ENCODE assay signal across 9 cellular contexts in genomic region chr13:24627090-24627714, GRCh38. TPM values are rescaled to one million over a fixed set of nuclear protein-coding genes. Genes with fewer than 3 reads are reported as not detected.
DNase-seq lines count a peak whose midpoint lies in the region; ATAC-seq and TF ChIP-seq lines count a peak whose summit lies in the region.
"Had no signal": no experiment of that assay in that cellular context is flagged by ENCODE, and none has a peak within 500 bp of the region (broad histone marks: within the 10 kb centered on the region; RNA-seq: fewer than 3 reads in every experiment).

No MANE protein-coding gene starts in this region.

- no peak overlapping the region for H3K9ac ChIP-seq in parathyroid adenoma

- H3K9me3 ChIP-seq in Peyer's patch: no peaks in the 10 kb centered on the region
- H3K9me3 ChIP-seq in parathyroid adenoma (ENCODE audit: control insufficient read depth, low read length): no peaks in the 10 kb centered on the region

- no peaks in the 10 kb centered on the region for H3K36me3 ChIP-seq in Peyer's patch
- H3K36me3 ChIP-seq in parathyroid adenoma (ENCODE audit: control insufficient read depth, insufficient read depth, low read length): no peaks in the 10 kb centered on the region

- H3K27ac ChIP-seq in Peyer's patch (no peak overlapping the region), parathyroid adenoma (no peak overlapping the region)

- no peaks in the 10 kb centered on the region for H3K36me3 Mint-ChIP-seq in stimulated activated memory B cell treated with anti-CD40 and anti-IgM and Interleukin-4, amounts not matched to agents 10 μg/mL and 1 μg/mL and 100 μg/mL, for 72 hours

- no peak overlapping the region for H3K4me3 ChIP-seq in GM12864 (ENCODE audit: low read depth, low read length)
- H3K4me3 ChIP-seq in Peyer's patch: no peak overlapping the region
- no peak overlapping the region for H3K4me3 ChIP-seq in fibroblast of the aortic adventitia (ENCODE audit: low read depth, low read length)
- no peak overlapping the region for H3K4me3 ChIP-seq in parathyroid adenoma (ENCODE audit: low read depth, low read length)
- H3K4me3 ChIP-seq: lung had no signal

- H3K4me3 Mint-ChIP-seq in stimulated activated memory B cell treated with anti-CD40 and anti-IgM and Interleukin-4, amounts not matched to agents 10 μg/mL and 1 μg/mL and 100 μg/mL, for 72 hours: no peak overlapping the region

- no peaks in the 10 kb centered on the region for H3K9me3 Mint-ChIP-seq in stimulated activated memory B cell treated with anti-CD40 and anti-IgM and Interleukin-4, amounts not matched to agents 10 μg/mL and 1 μg/mL and 100 μg/mL, for 72 hours

- H3K4me1 ChIP-seq in Peyer's patch (peaks cover 0 to 10% (median 7%) of the 10 kb centered on the region in 4 donors), parathyroid adenoma (no peaks in the 10 kb centered on the region)

- peak overlapping the region; percentile 48 for H2AFZ ChIP-seq in parathyroid adenoma

- no peak overlapping the region for H3K27ac Mint-ChIP-seq in stimulated activated memory B cell treated with anti-CD40 and anti-IgM and Interleukin-4, amounts not matched to agents 10 μg/mL and 1 μg/mL and 100 μg/mL, for 72 hours

- H3K4me2 ChIP-seq in parathyroid adenoma (ENCODE audit: low read length): no peak overlapping the region

- peaks cover 32% of the 10 kb centered on the region for H3K4me1 Mint-ChIP-seq in stimulated activated memory B cell treated with anti-CD40 and anti-IgM and Interleukin-4, amounts not matched to agents 10 μg/mL and 1 μg/mL and 100 μg/mL, for 72 hours

- TF ChIP-seq POLR2A in Peyer's patch (IDR thresholded peaks at IDR 0.05): no peak

- no peaks in the 10 kb centered on the region for H3K27me3 ChIP-seq in Peyer's patch
- no peaks in the 10 kb centered on the region for H3K27me3 ChIP-seq in parathyroid adenoma (ENCODE audit: control insufficient read depth, insufficient read depth, low read length)

- TF ChIP-seq CTCF in GM12864 (IDR thresholded peaks at IDR 0.05; ENCODE audit: low read depth, low read length, missing control alignments): peak; percentile 65
- peak in 4 of 6 experiments; percentile 28 to 82 (median 68) for TF ChIP-seq CTCF in Peyer's patch (IDR thresholded peaks at IDR 0.05)
- TF ChIP-seq CTCF in fibroblast of the aortic adventitia (IDR thresholded peaks at IDR 0.05; ENCODE audit: insufficient read depth, low read length): peak; percentile 55
- peak; percentile 82 for TF ChIP-seq CTCF in parathyroid adenoma (IDR thresholded peaks at IDR 0.05)

- no peak for ATAC-seq in stimulated activated memory B cell treated with anti-CD40 and anti-IgM and Interleukin-4, amounts not matched to agents 10 μg/mL and 1 μg/mL and 100 μg/mL, for 72 hours
- ATAC-seq in HG03442 (IDR thresholded peaks at IDR 0.05; ENCODE audit: unreplicated experiment) (no peak), GM19467 (IDR thresholded peaks at IDR 0.05; ENCODE audit: unreplicated experiment) (no peak)

- H3K27me3 Mint-ChIP-seq in stimulated activated memory B cell treated with anti-CD40 and anti-IgM and Interleukin-4, amounts not matched to agents 10 μg/mL and 1 μg/mL and 100 μg/mL, for 72 hours: no peaks in the 10 kb centered on the region

- H3K79me2 ChIP-seq in parathyroid adenoma: no peaks in the 10 kb centered on the region

- DNase-seq in GM12864 (ENCODE audit: low read depth): no peak
- DNase-seq in Peyer's patch: peak in 2 of 3 donors; percentile 58 to 71
- no peak for DNase-seq in fibroblast of the aortic adventitia (ENCODE audit: low read depth)
- no peak for DNase-seq in NCI-H2029 (lab: John Stamatoyannopoulos, UW)

RNA-seq across cellular contexts. Expression of gene ATP12A, which starts 53.0 kb away (rescaled TPM):
- total RNA-seq in Peyer's patch (not detected), fibroblast of the aortic adventitia (ENCODE audit: low replicate concordance) (not detected in 2 replicates)

Comparison
In these comparisons a context has a peak if more than half of its experiments do, and no peak if none do; other contexts are left out.
1. DNase-seq: peak in Peyer's patch (2 of 3); none in GM12864 (single experiment), fibroblast of the aortic adventitia (single experiment) and NCI-H2029 (single experiment).
2. Peak in every context shown above with its lines, with median percentiles within 50 percentile points of each other: CTCF ChIP-seq.